In the genomic region with DNA sequence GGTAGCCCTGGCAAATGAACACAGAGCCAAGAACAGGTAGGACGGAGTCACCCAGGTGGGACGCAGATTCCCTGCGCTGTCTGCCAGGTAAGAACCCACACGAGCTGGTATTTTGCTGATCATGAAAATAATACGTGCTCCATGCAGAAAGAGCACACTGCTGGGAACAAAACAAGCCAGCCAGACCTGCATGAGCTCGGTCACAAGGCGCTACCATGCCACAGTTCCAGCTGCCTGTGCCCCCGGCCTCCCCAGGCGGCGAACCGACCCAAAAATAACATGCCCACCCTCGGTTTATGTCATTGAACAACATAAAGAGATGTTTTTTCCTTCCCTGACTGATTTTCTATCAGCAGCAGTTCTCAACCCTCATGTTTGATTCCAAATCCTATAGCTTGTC, we compare ENCODE assay signal across 1 cellular context.
TF ChIP-seq lines count a peak whose summit lies in the region.

No MANE protein-coding gene starts in this region.

TF ChIP-seq in SK-N-SH, 30 proteins besides CTCF, POLR2A, EP300 and RAD21 (continued from another document):
- TF ChIP-seq SMC3 (IDR thresholded peaks at IDR 0.05; ENCODE audit: low read depth, low read length) = no peak
- TF ChIP-seq, protein P1, sequence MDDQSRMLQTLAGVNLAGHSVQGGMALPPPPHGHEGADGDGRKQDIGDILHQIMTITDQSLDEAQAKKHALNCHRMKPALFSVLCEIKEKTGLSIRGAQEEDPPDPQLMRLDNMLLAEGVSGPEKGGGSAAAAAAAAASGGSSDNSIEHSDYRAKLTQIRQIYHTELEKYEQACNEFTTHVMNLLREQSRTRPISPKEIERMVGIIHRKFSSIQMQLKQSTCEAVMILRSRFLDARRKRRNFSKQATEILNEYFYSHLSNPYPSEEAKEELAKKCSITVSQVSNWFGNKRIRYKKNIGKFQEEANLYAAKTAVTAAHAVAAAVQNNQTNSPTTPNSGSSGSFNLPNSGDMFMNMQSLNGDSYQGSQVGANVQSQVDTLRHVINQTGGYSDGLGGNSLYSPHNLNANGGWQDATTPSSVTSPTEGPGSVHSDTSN (IDR thresholded peaks at IDR 0.05) = no peak
